9 cellular contexts compared by ENCODE assay signal in genomic region chr2:214311031-214311533, GRCh38.
DNase-seq lines count a peak whose midpoint lies in the region; ATAC-seq, FAIRE-seq and TF ChIP-seq lines count a peak whose summit lies in the region.
"Had no signal": no experiment of that assay in that cellular context is flagged by ENCODE, and none has a peak within 500 bp of the region (broad histone marks: within the 10 kb centered on the region; RNA-seq: fewer than 3 reads in every experiment).

No MANE protein-coding gene starts in this region.

- no peak overlapping the region for H3K27ac ChIP-seq in keratinocyte (ENCODE audit: control insufficient read depth, insufficient read depth, low read length)

- no peaks in the 10 kb centered on the region for H3K9me3 ChIP-seq in keratinocyte (ENCODE audit: control insufficient read depth, low read depth, low read length)

- FAIRE-seq in keratinocyte (lab: Jason Lieb, UNC): no peak

- no peak overlapping the region for H3K4me2 ChIP-seq in keratinocyte (ENCODE audit: control insufficient read depth, extremely low read depth, insufficient read depth, low read depth, low read length)

- no peaks in the 10 kb centered on the region for H3K36me3 ChIP-seq in keratinocyte (ENCODE audit: control insufficient read depth in 2 of 2, extremely low read depth in 1 of 2, insufficient read depth in 2 of 2, low read length in 2 of 2)

- peak; percentile 29 to 46 (median 30) for TF ChIP-seq CTCF in keratinocyte (optimal IDR thresholded peaks at IDR 0.05 in 1 of 3, IDR thresholded peaks at IDR 0.05 in 1 of 3, conservative IDR thresholded peaks at IDR 0.05 in 1 of 3; ENCODE audit: extremely low read depth in 1 of 3, insufficient read depth in 2 of 3, low read length in 3 of 3)

- H2AFZ ChIP-seq in keratinocyte (ENCODE audit: control insufficient read depth, low read length): no peak overlapping the region

- no peaks in the 10 kb centered on the region for H4K20me1 ChIP-seq in keratinocyte (ENCODE audit: control insufficient read depth, extremely low read depth, insufficient read depth, low read length)

- H3K9me1 ChIP-seq in keratinocyte (ENCODE audit: control insufficient read depth, extremely low read depth, insufficient read depth, low read length): no peaks in the 10 kb centered on the region

- peak; percentile 62 for ATAC-seq in GM18498 (IDR thresholded peaks at IDR 0.05; ENCODE audit: unreplicated experiment)

- DNase-seq in H4 (ENCODE audit: low spot score): peak; percentile 11
- peak; percentile 34 for DNase-seq in HuH-7.5 (ENCODE audit: low spot score)
- DNase-seq in keratinocyte (ENCODE audit: low read depth, low spot score): no peak
- no peak for DNase-seq in dermis blood vessel endothelial cell
- DNase-seq in stimulated activated CD4-positive, alpha-beta T cell treated with anti-CD3 and anti-CD28 coated beads, Interleukin-1b, Interleukin-23, amount 100 ng/mL, for 48 hours: no peak
- no peak for DNase-seq in effector CD8-positive, alpha-beta T cell (lab: John Stamatoyannopoulos, UW)
- DNase-seq in activated CD4-positive, alpha-beta T cell treated with anti-CD3 and anti-CD28 coated beads, Interleukin-2, amount 50 U/mL, for 48 hours: no peak
- DNase-seq: NCI-H2171 treated with DMSO at 0.1 percent for 48 hours had no signal

- no peaks in the 10 kb centered on the region for H3K27me3 ChIP-seq in keratinocyte (ENCODE audit: control insufficient read depth, extremely low read depth, insufficient read depth, low read length)

- no peak overlapping the region for H3K9ac ChIP-seq in keratinocyte (ENCODE audit: control insufficient read depth, extremely low read depth, insufficient read depth, low read length)

- no peak overlapping the region for H3K4me3 ChIP-seq in keratinocyte (ENCODE audit: control insufficient read depth in 2 of 3, extremely low read depth in 1 of 3, insufficient read depth in 2 of 3, low read depth in 1 of 3, low read length in 3 of 3)

- H3K79me2 ChIP-seq in keratinocyte (ENCODE audit: control insufficient read depth, insufficient read depth, low read length): no peaks in the 10 kb centered on the region

- peaks cover 12% of the 10 kb centered on the region for H3K4me1 ChIP-seq in keratinocyte (ENCODE audit: control insufficient read depth, extremely low read depth, insufficient read depth, low read length)

- dilution Hi-C loops in keratinocyte (cut with MboI; ENCODE audit: extremely low pct_ligation_motif_present, low sequenced_read_pairs): no loop called here

Comparison
In these comparisons a context has a peak if more than half of its experiments do, and no peak if none do; other contexts are left out.
1. DNase-seq: peak in H4 (single experiment) and HuH-7.5 (single experiment); none in keratinocyte (single experiment), dermis blood vessel endothelial cell (single experiment), stimulated activated CD4-positive, alpha-beta T cell treated with anti-CD3 and anti-CD28 coated beads, Interleukin-1b, Interleukin-23, amount 100 ng/mL, for 48 hours (single experiment), effector CD8-positive, alpha-beta T cell (single experiment) and activated CD4-positive, alpha-beta T cell treated with anti-CD3 and anti-CD28 coated beads, Interleukin-2, amount 50 U/mL, for 48 hours (0 of 2).